8 cellular contexts compared by ENCODE assay signal in the genomic region with DNA sequence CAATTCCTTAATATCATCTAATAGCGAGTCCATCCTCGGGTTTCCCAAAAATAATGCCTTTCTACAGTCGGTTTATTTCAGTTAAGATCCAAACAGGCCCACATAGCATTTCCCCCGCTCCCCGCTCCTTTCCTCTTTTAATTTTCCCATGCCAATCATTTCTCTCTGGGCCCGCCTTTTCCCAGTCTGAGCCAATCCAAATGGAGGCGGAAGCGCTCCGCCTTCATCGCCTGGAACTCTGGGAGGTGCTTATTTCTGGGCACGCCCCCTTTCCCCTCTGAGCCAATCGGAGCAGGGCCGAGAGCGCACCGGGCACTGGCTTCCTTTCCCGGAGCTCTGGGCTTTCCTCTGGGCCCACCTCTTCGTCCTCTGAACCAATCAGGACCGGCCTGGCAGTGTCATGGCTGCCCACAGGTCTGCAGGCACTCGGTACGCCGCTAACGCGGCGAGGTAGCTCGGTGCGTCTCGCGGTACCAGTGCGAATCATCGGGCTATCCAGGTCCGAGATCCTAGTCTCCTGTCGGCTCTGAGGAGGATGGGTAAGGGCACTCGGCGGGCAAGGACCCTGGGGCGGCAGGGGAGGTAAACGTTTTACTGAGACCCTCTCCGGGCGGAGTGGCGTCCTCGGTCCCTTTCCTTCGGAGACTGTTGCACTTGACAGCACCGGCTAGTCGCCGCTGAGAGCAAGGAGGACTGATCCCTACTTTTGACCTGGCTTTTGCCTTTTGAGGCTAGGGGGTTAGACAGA.
A peak's percentile ranks its signal among the peaks of the same experiment; 100 is the strongest.
DNase-seq lines count a peak whose midpoint lies in the region; ATAC-seq and FAIRE-seq lines count a peak whose summit lies in the region.

TYW1 (plus strand) TSS at position 390 of the 748 bp plus-strand sequence; CDS start at position 536, 146 bp downstream.

- peak; percentile 75 for FAIRE-seq in colon (lab: Jason Lieb, UNC)

- ATAC-seq in HG03457 (IDR thresholded peaks at IDR 0.05; ENCODE audit: unreplicated experiment), result peak; percentile 88

- DNase-seq in AML-193 (lab: John Stamatoyannopoulos, UW) (peak; percentile 92 to 94), GM19238 (ENCODE audit: insufficient read length, low spot score) (peak; percentile 51), NCI-H524 treated with DMSO at 0.1 percent for 48 hours (lab: John Stamatoyannopoulos, UW) (peak; percentile 79), kidney glomerular epithelial cell (lab: John Stamatoyannopoulos, UW) (peak; percentile 96)
- peak; percentile 95 to 98 for DNase-seq in activated CD4-positive, alpha-beta T cell treated with anti-CD3 and anti-CD28 coated beads for 4 hours
- peak; percentile 94 to 95 for DNase-seq in stimulated activated CD4-positive, alpha-beta T cell treated with anti-CD3 and anti-CD28 coated beads, Interleukin-1b, Interleukin-23, amount 100 ng/mL, for 1 hour (ENCODE audit: low read depth in 2 of 2)

Comparison
In these comparisons a context has a peak if more than half of its experiments do, and no peak if none do; other contexts are left out.
1. Peak in every context shown above with its lines: DNase-seq and ATAC-seq.